Comparison of ENCODE assay signal across 21 cellular contexts in the genomic region with DNA sequence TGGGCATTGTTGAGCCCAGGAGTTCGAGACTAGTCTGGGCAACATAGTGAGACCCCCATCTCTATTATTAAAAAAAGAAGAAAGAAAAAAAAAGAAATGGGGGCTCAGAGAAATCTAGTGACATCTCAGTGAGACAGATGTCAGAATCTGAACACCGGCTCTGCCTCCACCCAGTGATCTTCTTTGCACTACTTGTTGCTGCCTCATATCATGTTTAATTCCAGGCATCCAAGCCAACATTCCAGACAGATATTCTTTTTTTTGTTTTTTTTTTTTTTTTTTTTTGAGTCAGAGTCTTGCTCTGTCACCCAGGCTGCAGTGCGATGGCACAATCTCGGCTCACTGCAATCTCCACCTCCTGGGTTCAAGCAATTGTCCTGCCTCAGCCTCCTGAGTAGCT. TPM values are rescaled to one million over a fixed set of nuclear protein-coding genes. Genes with fewer than 3 reads are reported as not detected.
DNase-seq lines count a peak whose midpoint lies in the region; ATAC-seq and TF ChIP-seq lines count a peak whose summit lies in the region.
"Had no signal": no experiment of that assay in that cellular context is flagged by ENCODE, and none has a peak within 500 bp of the region (broad histone marks: within the 10 kb centered on the region; RNA-seq: fewer than 3 reads in every experiment).

No MANE protein-coding gene starts in this region.

- H3K4me3 Mint-ChIP-seq in activated T-helper 1 cell treated with anti-CD3 and anti-CD28 coated beads, Interleukin-12 subunit alpha, Interleukin-12 subunit beta, Interleukin-2, Interleukin-4 antibody, amounts not matched to agents 30 ng/mL and 10 ng/mL and 1 ng/mL, durations not matched to agents 14 hours and 24 hours and 36 hours, result no peak overlapping the region
- no peak overlapping the region for H3K4me3 Mint-ChIP-seq in stimulated activated effector memory CD8-positive, alpha-beta T cell treated with anti-CD3 and anti-CD28 coated beads, Interleukin-12 subunit alpha, Interleukin-12 subunit beta, amount 100 ng/mL, for 72 hours
- no peak overlapping the region for H3K4me3 Mint-ChIP-seq in natural killer cell
- H3K4me3 Mint-ChIP-seq: CD8-positive, alpha-beta memory T cell had no signal

- H3K27ac Mint-ChIP-seq in activated T-helper 1 cell treated with anti-CD3 and anti-CD28 coated beads, Interleukin-12 subunit alpha, Interleukin-12 subunit beta, Interleukin-2, Interleukin-4 antibody, amounts not matched to agents 30 ng/mL and 10 ng/mL and 1 ng/mL, durations not matched to agents 14 hours and 24 hours and 36 hours, result peak overlapping the region; percentile 67
- H3K27ac Mint-ChIP-seq in stimulated activated effector memory CD8-positive, alpha-beta T cell treated with anti-CD3 and anti-CD28 coated beads, Interleukin-12 subunit alpha, Interleukin-12 subunit beta, amount 100 ng/mL, for 72 hours, result peak overlapping the region; percentile 89
- peak overlapping the region in 1 of 2 donors; percentile 70 for H3K27ac Mint-ChIP-seq in natural killer cell

- H3K9me3 Mint-ChIP-seq in activated T-helper 1 cell treated with anti-CD3 and anti-CD28 coated beads, Interleukin-12 subunit alpha, Interleukin-12 subunit beta, Interleukin-2, Interleukin-4 antibody, amounts not matched to agents 30 ng/mL and 10 ng/mL and 1 ng/mL, durations not matched to agents 14 hours and 24 hours and 36 hours, result no peaks in the 10 kb centered on the region
- H3K9me3 Mint-ChIP-seq in stimulated activated effector memory CD8-positive, alpha-beta T cell treated with anti-CD3 and anti-CD28 coated beads, Interleukin-12 subunit alpha, Interleukin-12 subunit beta, amount 100 ng/mL, for 72 hours, result no peaks in the 10 kb centered on the region
- H3K9me3 Mint-ChIP-seq in natural killer cell, result no peaks in the 10 kb centered on the region
- H3K9me3 Mint-ChIP-seq: CD8-positive, alpha-beta memory T cell had no signal

- ATAC-seq in stimulated activated effector memory CD8-positive, alpha-beta T cell treated with anti-CD3 and anti-CD28 coated beads, Interleukin-12 subunit alpha, Interleukin-12 subunit beta, amount 100 ng/mL, for 72 hours, result no peak
- no peak for ATAC-seq in natural killer cell

- peaks cover 18% of the 10 kb centered on the region for H3K4me1 Mint-ChIP-seq in activated T-helper 1 cell treated with anti-CD3 and anti-CD28 coated beads, Interleukin-12 subunit alpha, Interleukin-12 subunit beta, Interleukin-2, Interleukin-4 antibody, amounts not matched to agents 30 ng/mL and 10 ng/mL and 1 ng/mL, durations not matched to agents 14 hours and 24 hours and 36 hours (ENCODE audit: low read depth)
- H3K4me1 Mint-ChIP-seq in stimulated activated effector memory CD8-positive, alpha-beta T cell treated with anti-CD3 and anti-CD28 coated beads, Interleukin-12 subunit alpha, Interleukin-12 subunit beta, amount 100 ng/mL, for 72 hours, result peaks cover 43% of the 10 kb centered on the region
- H3K4me1 Mint-ChIP-seq in natural killer cell, result peaks cover 23 to 24% of the 10 kb centered on the region in 2 donors

- DNase-seq in EH (ENCODE audit: low read depth) (peak; percentile 52), fibroblast of the aortic adventitia (ENCODE audit: low read depth) (peak; percentile 37), NCI-H187 treated with DMSO at 0.1 percent for 48 hours (lab: John Stamatoyannopoulos, UW) (no peak), natural killer cell (no peak)
- no peak for DNase-seq in activated T-helper 1 cell treated with anti-CD3 and anti-CD28 coated beads, Interleukin-12 subunit alpha, Interleukin-12 subunit beta, Interleukin-2, Interleukin-4 antibody, amounts not matched to agents 30 ng/mL and 10 ng/mL and 1 ng/mL, durations not matched to agents 14 hours and 24 hours and 36 hours (ENCODE audit: low spot score)
- DNase-seq in stimulated activated effector memory CD8-positive, alpha-beta T cell treated with anti-CD3 and anti-CD28 coated beads, Interleukin-12 subunit alpha, Interleukin-12 subunit beta, amount 100 ng/mL, for 72 hours (ENCODE audit: low spot score in 2 of 2), result no peak
- no peak for DNase-seq in stimulated activated CD4-positive, alpha-beta T cell treated with anti-CD3 and anti-CD28 coated beads, Interleukin-2, amount 100 ng/mL, for 24 hours
- DNase-seq: AML-193; C1 segment of cervical spinal cord; CD8-positive, alpha-beta memory T cell; GDM1; NCI-H1092 treated with DMSO at 0.1 percent for 48 hours; NCI-H1436 treated with DMSO at 0.1 percent for 48 hours; NCI-H2081 treated with DMSO at 0.1 percent for 48 hours; NCI-H2171 treated with DMSO at 0.1 percent for 48 hours; NCI-H446 treated with DMSO at 0.1 percent for 48 hours; NCI-H526 treated with DMSO at 0.1 percent for 48 hours; Right ventricle myocardium superior had no signal

- TF ChIP-seq CTCF in fibroblast of the aortic adventitia (IDR thresholded peaks at IDR 0.05; ENCODE audit: insufficient read depth, low read length) (no peak), natural killer cell (IDR thresholded peaks at IDR 0.05) (no peak)

- no peaks in the 10 kb centered on the region for H3K27me3 Mint-ChIP-seq in activated T-helper 1 cell treated with anti-CD3 and anti-CD28 coated beads, Interleukin-12 subunit alpha, Interleukin-12 subunit beta, Interleukin-2, Interleukin-4 antibody, amounts not matched to agents 30 ng/mL and 10 ng/mL and 1 ng/mL, durations not matched to agents 14 hours and 24 hours and 36 hours (ENCODE audit: insufficient read depth)
- H3K27me3 Mint-ChIP-seq in natural killer cell (ENCODE audit: low read depth in 2 of 2), result no peaks in the 10 kb centered on the region

- H3K4me3 ChIP-seq in fibroblast of the aortic adventitia (ENCODE audit: low read depth, low read length), result no peak overlapping the region

- intact Hi-C loops in activated T-helper 1 cell treated with anti-CD3 and anti-CD28 coated beads, Interleukin-12 subunit alpha, Interleukin-12 subunit beta, Interleukin-2, Interleukin-4 antibody, amounts not matched to agents 30 ng/mL and 10 ng/mL and 1 ng/mL, durations not matched to agents 14 hours and 24 hours and 36 hours (cut with micrococcal nuclease), result loop anchor here (10.0 kb wide), 1 partner anchor 1475 kb away; a partner anchor contains a TSS
- intact Hi-C loops in natural killer cell (cut with micrococcal nuclease), result no loop called here

- H3K36me3 Mint-ChIP-seq in activated T-helper 1 cell treated with anti-CD3 and anti-CD28 coated beads, Interleukin-12 subunit alpha, Interleukin-12 subunit beta, Interleukin-2, Interleukin-4 antibody, amounts not matched to agents 30 ng/mL and 10 ng/mL and 1 ng/mL, durations not matched to agents 14 hours and 24 hours and 36 hours (ENCODE audit: low read depth), result peaks cover 43% of the 10 kb centered on the region
- H3K36me3 Mint-ChIP-seq in stimulated activated effector memory CD8-positive, alpha-beta T cell treated with anti-CD3 and anti-CD28 coated beads, Interleukin-12 subunit alpha, Interleukin-12 subunit beta, amount 100 ng/mL, for 72 hours, result peaks cover 93% of the 10 kb centered on the region
- H3K36me3 Mint-ChIP-seq in natural killer cell, result peaks cover 12% of the 10 kb centered on the region

RNA-seq across cellular contexts. Expression of a gene that starts 5.0 kb away (rescaled TPM):
- total RNA-seq in activated T-helper 1 cell treated with anti-CD3 and anti-CD28 coated beads, Interleukin-12 subunit alpha, Interleukin-12 subunit beta, Interleukin-2, Interleukin-4 antibody, amounts not matched to agents 30 ng/mL and 10 ng/mL and 1 ng/mL, durations not matched to agents 14 hours and 24 hours and 36 hours, result 56.6 and 69.0 TPM in 2 replicates
- total RNA-seq in fibroblast of the aortic adventitia (ENCODE audit: low replicate concordance), result 3.4 and 16.9 TPM in 2 replicates
- 100 to 1,000 TPM; 109 to 120 (median 109) TPM for total RNA-seq in natural killer cell

RNA-seq across cellular contexts. Expression of a gene that starts 10.8 kb away (rescaled TPM):
- total RNA-seq in activated T-helper 1 cell treated with anti-CD3 and anti-CD28 coated beads, Interleukin-12 subunit alpha, Interleukin-12 subunit beta, Interleukin-2, Interleukin-4 antibody, amounts not matched to agents 30 ng/mL and 10 ng/mL and 1 ng/mL, durations not matched to agents 14 hours and 24 hours and 36 hours, result 584 and 597 TPM in 2 replicates
- total RNA-seq in fibroblast of the aortic adventitia (ENCODE audit: low replicate concordance) (not detected in 2 replicates), natural killer cell (100 to 1,000 TPM; 144 to 241 (median 196) TPM)
- total RNA-seq: SK-MEL-5 had no signal

RNA-seq across cellular contexts. Expression of a gene that starts 26.8 kb away (rescaled TPM):
- not detected in 2 replicates for total RNA-seq in activated T-helper 1 cell treated with anti-CD3 and anti-CD28 coated beads, Interleukin-12 subunit alpha, Interleukin-12 subunit beta, Interleukin-2, Interleukin-4 antibody, amounts not matched to agents 30 ng/mL and 10 ng/mL and 1 ng/mL, durations not matched to agents 14 hours and 24 hours and 36 hours
- total RNA-seq in fibroblast of the aortic adventitia (ENCODE audit: low replicate concordance) (not detected in 2 replicates), natural killer cell (not detected)
- total RNA-seq: A673; CD8-positive, alpha-beta memory T cell; SK-MEL-5 had no signal

RNA-seq across cellular contexts. Expression of a gene that starts 44.0 kb away (rescaled TPM):
- total RNA-seq in activated T-helper 1 cell treated with anti-CD3 and anti-CD28 coated beads, Interleukin-12 subunit alpha, Interleukin-12 subunit beta, Interleukin-2, Interleukin-4 antibody, amounts not matched to agents 30 ng/mL and 10 ng/mL and 1 ng/mL, durations not matched to agents 14 hours and 24 hours and 36 hours, result not detected in 2 replicates
- total RNA-seq in fibroblast of the aortic adventitia (ENCODE audit: low replicate concordance), result not detected in 2 replicates
- 10 to 100 TPM; 58.3 to 65.2 (median 60.9) TPM for total RNA-seq in natural killer cell
- total RNA-seq: A673, H4, SK-MEL-5 had no signal

Comparison
In these comparisons a context has a peak if more than half of its experiments do, and no peak if none do; other contexts are left out.
1. DNase-seq: peak in EH (single experiment) and fibroblast of the aortic adventitia (single experiment); none in activated T-helper 1 cell treated with anti-CD3 and anti-CD28 coated beads, Interleukin-12 subunit alpha, Interleukin-12 subunit beta, Interleukin-2, Interleukin-4 antibody, amounts not matched to agents 30 ng/mL and 10 ng/mL and 1 ng/mL, durations not matched to agents 14 hours and 24 hours and 36 hours (single experiment), stimulated activated effector memory CD8-positive, alpha-beta T cell treated with anti-CD3 and anti-CD28 coated beads, Interleukin-12 subunit alpha, Interleukin-12 subunit beta, amount 100 ng/mL, for 72 hours (0 of 2), NCI-H187 treated with DMSO at 0.1 percent for 48 hours (single experiment), natural killer cell (single experiment) and stimulated activated CD4-positive, alpha-beta T cell treated with anti-CD3 and anti-CD28 coated beads, Interleukin-2, amount 100 ng/mL, for 24 hours (0 of 2).
2. RNA of a gene that starts 10.8 kb away (total RNA-seq): 584 to 597 TPM in activated T-helper 1 cell treated with anti-CD3 and anti-CD28 coated beads, Interleukin-12 subunit alpha, Interleukin-12 subunit beta, Interleukin-2, Interleukin-4 antibody, amounts not matched to agents 30 ng/mL and 10 ng/mL and 1 ng/mL, durations not matched to agents 14 hours and 24 hours and 36 hours and 144 to 241 TPM in natural killer cell; not detected in fibroblast of the aortic adventitia; every median in the first group is over 100 times any median in the second.